16 cellular contexts compared by ENCODE assay signal in genomic region chr16:56094231-56094630, GRCh38.
"Had no signal": no experiment of that assay in that cellular context is flagged by ENCODE, and none has a peak within 500 bp of the region (broad histone marks: within the 10 kb centered on the region; RNA-seq: fewer than 3 reads in every experiment).

No MANE protein-coding gene starts in this region.

- H3K4me3 Mint-ChIP-seq: dendritic cell treated with granulocyte-macrophage colony-stimulating factor and Interleukin-4, amounts not matched to agents 40 ng/mL and 50 ng/mL, for 4 days; naive thymus-derived CD8-positive, alpha-beta T cell; stimulated activated naive B cell treated with anti-CD40 and anti-IgM and Interleukin-4, amounts not matched to agents 10 μg/mL and 1 μg/mL and 100 μg/mL, for 72 hours; stimulated activated naive CD8-positive, alpha-beta T cell treated with anti-CD3 and anti-CD28 coated beads, Interleukin-15, amount 100 ng/mL, for 72 hours had no signal

- H3K27ac Mint-ChIP-seq: dendritic cell treated with granulocyte-macrophage colony-stimulating factor and Interleukin-4, amounts not matched to agents 40 ng/mL and 50 ng/mL, for 4 days; naive thymus-derived CD8-positive, alpha-beta T cell; stimulated activated naive B cell treated with anti-CD40 and anti-IgM and Interleukin-4, amounts not matched to agents 10 μg/mL and 1 μg/mL and 100 μg/mL, for 72 hours; stimulated activated naive CD8-positive, alpha-beta T cell treated with anti-CD3 and anti-CD28 coated beads, Interleukin-15, amount 100 ng/mL, for 72 hours had no signal

- ATAC-seq: foreskin keratinocyte; naive thymus-derived CD8-positive, alpha-beta T cell; stimulated activated naive B cell treated with anti-CD40 and anti-IgM and Interleukin-4, amounts not matched to agents 10 μg/mL and 1 μg/mL and 100 μg/mL, for 72 hours; stimulated activated naive CD8-positive, alpha-beta T cell treated with anti-CD3 and anti-CD28 coated beads, Interleukin-15, amount 100 ng/mL, for 72 hours; upper lobe of right lung had no signal

- H3K27me3 ChIP-seq: foreskin keratinocyte, ovary, right atrium auricular region, sigmoid colon, testis, tibial nerve, upper lobe of right lung, vagina had no signal

- H3K27ac ChIP-seq: foreskin keratinocyte, ovary, right atrium auricular region, sigmoid colon, skin epidermis, testis, tibial nerve, upper lobe of right lung, vagina had no signal

- H3K4me1 Mint-ChIP-seq: naive thymus-derived CD8-positive, alpha-beta T cell; stimulated activated naive B cell treated with anti-CD40 and anti-IgM and Interleukin-4, amounts not matched to agents 10 μg/mL and 1 μg/mL and 100 μg/mL, for 72 hours; stimulated activated naive CD8-positive, alpha-beta T cell treated with anti-CD3 and anti-CD28 coated beads, Interleukin-15, amount 100 ng/mL, for 72 hours had no signal

- H3K4me1 ChIP-seq: foreskin keratinocyte, right atrium auricular region, sigmoid colon, testis, tibial nerve, upper lobe of right lung, vagina had no signal

- DNase-seq: foreskin keratinocyte; kidney glomerular epithelial cell; naive thymus-derived CD8-positive, alpha-beta T cell; ovary; sigmoid colon; stimulated activated CD4-positive, alpha-beta T cell treated with anti-CD3 and anti-CD28 coated beads, Interleukin-2, amount 100 ng/mL, for 24 hours; stimulated activated CD4-positive, alpha-beta T cell treated with anti-CD3 and anti-CD28 coated beads, Interleukin-4, amount 100 ng/mL, for 4 hours; stimulated activated naive B cell treated with anti-CD40 and anti-IgM and Interleukin-4, amounts not matched to agents 10 μg/mL and 1 μg/mL and 100 μg/mL, for 72 hours; stimulated activated naive CD8-positive, alpha-beta T cell treated with anti-CD3 and anti-CD28 coated beads, Interleukin-15, amount 100 ng/mL, for 72 hours; testis; upper lobe of right lung had no signal

- H3K4me3 ChIP-seq: ovary, right atrium auricular region, sigmoid colon, skin epidermis, testis, tibial nerve, upper lobe of right lung, vagina had no signal

- H3K36me3 ChIP-seq: ovary, right atrium auricular region, sigmoid colon, tibial nerve, upper lobe of right lung, vagina had no signal

- H3K36me3 Mint-ChIP-seq: naive thymus-derived CD8-positive, alpha-beta T cell; stimulated activated naive B cell treated with anti-CD40 and anti-IgM and Interleukin-4, amounts not matched to agents 10 μg/mL and 1 μg/mL and 100 μg/mL, for 72 hours had no signal

- H3K9me3 Mint-ChIP-seq: dendritic cell treated with granulocyte-macrophage colony-stimulating factor and Interleukin-4, amounts not matched to agents 40 ng/mL and 50 ng/mL, for 4 days; stimulated activated naive B cell treated with anti-CD40 and anti-IgM and Interleukin-4, amounts not matched to agents 10 μg/mL and 1 μg/mL and 100 μg/mL, for 72 hours; stimulated activated naive CD8-positive, alpha-beta T cell treated with anti-CD3 and anti-CD28 coated beads, Interleukin-15, amount 100 ng/mL, for 72 hours had no signal
